ENCODE assay signal across 23 cellular contexts in the genomic region with DNA sequence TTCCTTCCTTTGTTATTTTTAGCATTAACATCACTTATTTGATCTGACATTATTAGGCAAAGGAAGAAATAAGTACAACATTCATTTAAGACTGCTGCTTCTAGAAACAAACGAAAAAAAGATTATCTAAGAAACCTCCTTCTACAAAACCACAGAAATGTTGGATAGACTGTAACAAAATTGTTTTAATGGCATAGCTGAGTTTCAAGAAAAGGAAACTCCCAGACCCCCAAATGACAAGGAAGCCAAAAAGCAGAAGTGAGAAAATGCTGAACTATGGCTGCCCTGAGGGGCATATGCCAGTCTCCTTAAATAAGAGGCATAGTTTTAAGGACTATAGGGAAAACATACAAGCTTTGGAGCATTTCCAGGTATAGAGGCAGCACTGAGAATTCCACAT.
DNase-seq lines count a peak whose midpoint lies in the region; TF ChIP-seq lines count a peak whose summit lies in the region.
"Had no signal": no experiment of that assay in that cellular context is flagged by ENCODE, and none has a peak within 500 bp of the region (broad histone marks: within the 10 kb centered on the region; RNA-seq: fewer than 3 reads in every experiment).

No MANE protein-coding gene starts in this region.

- no peak for TF ChIP-seq POLR2A in thyroid gland (IDR thresholded peaks at IDR 0.05)
- no peak for TF ChIP-seq POLR2A in esophagus muscularis mucosa (IDR thresholded peaks at IDR 0.05; ENCODE audit: low read depth)

- peak; percentile 35 for DNase-seq in NOMO-1 treated with DMSO at 0.1 percent for 48 hours (lab: John Stamatoyannopoulos, UW; ENCODE audit: unreplicated experiment)
- DNase-seq in NOMO-1 treated with dmso at 0.1 percent for 144 hours (lab: John Stamatoyannopoulos, UW; ENCODE audit: unreplicated experiment) = no peak
- peak; percentile 25 for DNase-seq in NAMALWA (ENCODE audit: low spot score)
- DNase-seq in adipocyte (ENCODE audit: low read depth) = peak; percentile 29
- DNase-seq in thyroid gland = no peak
- DNase-seq in NCI-H748 (lab: John Stamatoyannopoulos, UW; ENCODE audit: unreplicated experiment) = no peak
- DNase-seq in cerebellar nuclear complex (lab: John Stamatoyannopoulos, UW) = no peak
- no peak for DNase-seq in esophagus muscularis mucosa (ENCODE audit: extremely low spot score)
- DNase-seq: 8988T; BE2C; CD8-positive, alpha-beta memory T cell; DMS79 treated with DMSO at 0.1 percent for 48 hours; HFFc6; Karpas-422; NCI-H1092 treated with DMSO at 0.1 percent for 48 hours; NCI-H2107; NCI-H226; NCI-H526 treated with DMSO at 0.1 percent for 48 hours; NK-92 treated with Interleukin-12 subunit alpha and Interleukin-12 subunit beta, amount 100 ng/mL, for 24 hours; Right ventricle myocardium superior; T-cell; T-helper 9 cell had no signal

- TF ChIP-seq CTCF in thyroid gland (IDR thresholded peaks at IDR 0.05) (no peak), esophagus muscularis mucosa (IDR thresholded peaks at IDR 0.05) (no peak)

- H3K36me3 ChIP-seq in adipocyte (ENCODE audit: control insufficient read depth, insufficient read depth, low read length, severe bottlenecking) = no peaks in the 10 kb centered on the region
- H3K36me3 ChIP-seq in thyroid gland = no peaks in the 10 kb centered on the region
- no peaks in the 10 kb centered on the region for H3K36me3 ChIP-seq in esophagus muscularis mucosa
- H3K36me3 ChIP-seq: BE2C had no signal

- intact Hi-C loops in thyroid gland (cut with DNase I) = no loop called here
- intact Hi-C loops in esophagus muscularis mucosa (cut with DNase I) = no loop called here

- no peak overlapping the region for H3K9ac ChIP-seq in adipocyte (ENCODE audit: low read length)

- H3K4me3 ChIP-seq in adipocyte (ENCODE audit: low read length) (no peak overlapping the region), thyroid gland (replicated peaks in 1 of 3) (no peak overlapping the region), esophagus muscularis mucosa (no peak overlapping the region)
- H3K4me3 ChIP-seq: SK-N-MC had no signal

- peaks cover 3% of the 10 kb centered on the region for H3K4me1 ChIP-seq in adipocyte (ENCODE audit: control insufficient read depth, insufficient read depth, low read length)
- no peaks in the 10 kb centered on the region for H3K4me1 ChIP-seq in thyroid gland
- no peaks in the 10 kb centered on the region for H3K4me1 ChIP-seq in esophagus muscularis mucosa

- H3K27ac ChIP-seq in thyroid gland (no peak overlapping the region), esophagus muscularis mucosa (replicated peaks in 1 of 4) (no peak overlapping the region)
- H3K27ac ChIP-seq: SK-N-MC had no signal

- no peak for TF ChIP-seq EP300 in esophagus muscularis mucosa (IDR thresholded peaks at IDR 0.05)

- no peaks in the 10 kb centered on the region for H3K27me3 ChIP-seq in adipocyte (replicated peaks; ENCODE audit: control insufficient read depth, insufficient read depth, low read length)
- no peaks in the 10 kb centered on the region for H3K27me3 ChIP-seq in thyroid gland
- no peaks in the 10 kb centered on the region for H3K27me3 ChIP-seq in esophagus muscularis mucosa
- H3K27me3 ChIP-seq: BE2C had no signal

- H3K9me3 ChIP-seq in adipocyte (ENCODE audit: control insufficient read depth, low read length) = no peaks in the 10 kb centered on the region
- H3K9me3 ChIP-seq in thyroid gland = no peaks in the 10 kb centered on the region
- H3K9me3 ChIP-seq in esophagus muscularis mucosa = no peaks in the 10 kb centered on the region
- H3K9me3 ChIP-seq: BE2C had no signal

- WGBS in thyroid gland, 2 donors = 0% methylated on average over 1 of the region's 1 CpG
- WGBS in esophagus muscularis mucosa = 0% methylated on average over 1 of the region's 1 CpG

Comparison
In these comparisons a context has a peak if more than half of its experiments do, and no peak if none do; other contexts are left out.
1. DNase-seq: peak in NOMO-1 treated with DMSO at 0.1 percent for 48 hours (single experiment), NAMALWA (single experiment) and adipocyte (single experiment); none in NOMO-1 treated with dmso at 0.1 percent for 144 hours (single experiment), thyroid gland (0 of 2), NCI-H748 (single experiment), cerebellar nuclear complex (0 of 2) and esophagus muscularis mucosa (single experiment).